ENCODE assay signal across 8 cellular contexts in the genomic region with DNA sequence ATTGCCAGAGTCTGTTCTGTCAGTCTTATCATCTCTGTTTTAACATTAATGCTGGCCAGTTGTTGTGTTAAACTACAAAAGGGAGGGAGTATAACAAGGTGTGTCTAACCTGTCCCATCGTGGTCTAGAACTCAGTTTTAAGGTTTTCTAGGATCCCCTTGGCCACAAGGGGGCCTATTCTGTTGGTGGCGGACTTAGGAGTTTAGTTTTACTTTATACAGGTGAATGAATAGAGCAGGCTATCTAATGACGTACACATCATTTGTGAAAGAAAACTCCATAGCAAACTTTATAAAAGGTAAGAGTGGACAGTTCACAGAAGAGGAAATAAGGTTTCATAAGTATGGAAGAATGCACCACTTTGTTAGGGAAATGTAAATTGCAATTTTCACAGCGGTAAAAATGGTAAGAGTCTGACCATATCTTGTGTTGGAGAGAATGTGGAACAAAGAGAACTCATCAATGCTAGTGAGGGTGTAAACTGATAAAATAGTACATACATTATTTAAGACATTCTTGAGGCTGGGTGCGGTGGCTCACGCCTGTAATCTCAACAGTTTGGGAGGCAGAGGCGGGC. TPM values are rescaled to one million over a fixed set of nuclear protein-coding genes. Genes with fewer than 3 reads are reported as not detected.
DNase-seq lines count a peak whose midpoint lies in the region; ATAC-seq, FAIRE-seq and TF ChIP-seq lines count a peak whose summit lies in the region.

No MANE protein-coding gene starts in this region.

- peaks cover 5% of the 10 kb centered on the region for H3K4me1 ChIP-seq in astrocyte (ENCODE audit: insufficient read depth, low read length)
- peaks cover 0 to 24% (median 10%) of the 10 kb centered on the region in 3 donors for H3K4me1 ChIP-seq in gastroesophageal sphincter

- in situ Hi-C loops in ACHN (cut with HindIII; ENCODE audit: low pct_ligation_motif_present, low pct_unique_long_range_greater_than_20kb, low sequenced_read_pairs) = no loop called here

- no peak for TF ChIP-seq POLR2A in gastroesophageal sphincter (IDR thresholded peaks at IDR 0.05)

- no peak overlapping the region for H3K4me2 ChIP-seq in astrocyte (ENCODE audit: low read length)

- no peak for FAIRE-seq in astrocyte (lab: Jason Lieb, UNC)

- no peak for TF ChIP-seq EP300 in gastroesophageal sphincter (IDR thresholded peaks at IDR 0.05)

- peaks cover 25% of the 10 kb centered on the region for H3K79me2 ChIP-seq in astrocyte (ENCODE audit: insufficient read depth, low read length)

- H3K27me3 Mint-ChIP-seq in astrocyte (ENCODE audit: low read depth, unreplicated experiment) = no peaks in the 10 kb centered on the region
- H3K27me3 Mint-ChIP-seq in mesothelial cell of epicardium (ENCODE audit: low read depth) = no peaks in the 10 kb centered on the region

- H3K9me3 ChIP-seq in astrocyte (ENCODE audit: insufficient read depth, low read depth, low read length) (no peaks in the 10 kb centered on the region), gastroesophageal sphincter (no peaks in the 10 kb centered on the region)

- H3K36me3 Mint-ChIP-seq in astrocyte (ENCODE audit: low read depth, unreplicated experiment) = peaks cover 2% of the 10 kb centered on the region
- peaks cover 3% of the 10 kb centered on the region for H3K36me3 Mint-ChIP-seq in mesothelial cell of epicardium

- ATAC-seq in HG02610 (IDR thresholded peaks at IDR 0.05; ENCODE audit: unreplicated experiment) (no peak), gastroesophageal sphincter (no peak)

- no peak overlapping the region for H3K9ac ChIP-seq in astrocyte (ENCODE audit: low read length)

- no peaks in the 10 kb centered on the region for H4K20me1 ChIP-seq in astrocyte (ENCODE audit: insufficient read depth, low read length)

- H3K27me3 ChIP-seq in astrocyte (ENCODE audit: insufficient read depth, low read length) (no peaks in the 10 kb centered on the region), gastroesophageal sphincter (no peaks in the 10 kb centered on the region)

- DNase-seq in ACHN (peak; percentile 37), GM12865 (ENCODE audit: low read depth) (peak; percentile 59), RKO (ENCODE audit: low spot score) (peak; percentile 42), astrocyte (ENCODE audit: low read depth) (no peak), mesothelial cell of epicardium (ENCODE audit: low spot score in 2 of 2, unreplicated experiment in 2 of 2) (no peak), cortex of kidney (lab: John Stamatoyannopoulos, UW) (no peak)

- H3K27ac Mint-ChIP-seq in astrocyte (ENCODE audit: unreplicated experiment) = no peak overlapping the region
- no peak overlapping the region for H3K27ac Mint-ChIP-seq in mesothelial cell of epicardium

- peak overlapping the region; percentile 40 for H3K4me3 Mint-ChIP-seq in astrocyte (ENCODE audit: unreplicated experiment)
- H3K4me3 Mint-ChIP-seq in mesothelial cell of epicardium = peak overlapping the region; percentile 18

- TF ChIP-seq CTCF in GM12865 (IDR thresholded peaks at IDR 0.05; ENCODE audit: insufficient read depth, low read depth, low read length, missing control alignments) = peak; percentile 59
- TF ChIP-seq CTCF in astrocyte (IDR thresholded peaks at IDR 0.05; ENCODE audit: insufficient read depth, low read depth, low read length) = peak; percentile 50
- no peak for TF ChIP-seq CTCF in mesothelial cell of epicardium (IDR thresholded peaks at IDR 0.05; ENCODE audit: unreplicated experiment)
- TF ChIP-seq CTCF in gastroesophageal sphincter (IDR thresholded peaks at IDR 0.05) = peak in 1 of 4 experiments; percentile 41

- H3K4me3 ChIP-seq in GM12865 (ENCODE audit: low read depth, low read length) (no peak overlapping the region), astrocyte (ENCODE audit: insufficient read depth, low read depth, low read length) (no peak overlapping the region), gastroesophageal sphincter (no peak overlapping the region)

- H3K4me1 Mint-ChIP-seq in astrocyte (ENCODE audit: low read depth, unreplicated experiment) (no peaks in the 10 kb centered on the region), mesothelial cell of epicardium (peaks cover 17% of the 10 kb centered on the region)

- H2AFZ ChIP-seq in astrocyte (ENCODE audit: low read depth, low read length) = no peak overlapping the region

- H3K9me3 Mint-ChIP-seq in astrocyte (ENCODE audit: unreplicated experiment) = no peaks in the 10 kb centered on the region
- H3K9me3 Mint-ChIP-seq in mesothelial cell of epicardium = no peaks in the 10 kb centered on the region

- H3K36me3 ChIP-seq in astrocyte (ENCODE audit: insufficient read depth, low read length) (no peaks in the 10 kb centered on the region), gastroesophageal sphincter (peaks cover 0 to 10% of the 10 kb centered on the region in 2 donors)

- H3K27ac ChIP-seq in astrocyte (ENCODE audit: low read depth, low read length) (no peak overlapping the region), gastroesophageal sphincter (no peak overlapping the region)

- WGBS in gastroesophageal sphincter (ENCODE audit: low coverage in 1 of 2), 2 donors = 63 to 91% methylated on average over 6 to 7 of the region's 7 CpGs

RNA-seq across cellular contexts. Expression of a gene that starts 2.5 kb away (rescaled TPM):
- total RNA-seq in astrocyte = 25.4 and 26.4 TPM in 2 replicates
- total RNA-seq in mesothelial cell of epicardium = 26.1 to 28.0 TPM (median 27.4 TPM) in 3 replicates
- total RNA-seq in gastroesophageal sphincter = 10 to 100 TPM; 28.6 to 32.4 (median 29.7) TPM

RNA-seq across cellular contexts. Expression of a gene that starts 14.0 kb away (rescaled TPM):
- total RNA-seq in astrocyte (34.0 and 34.7 TPM in 2 replicates), mesothelial cell of epicardium (23.5 to 28.7 TPM (median 26.0 TPM) in 3 replicates), gastroesophageal sphincter (10 to 100 TPM; 16.8 to 31.8 (median 24.7) TPM)

RNA-seq across cellular contexts. Expression of a gene that starts 42.3 kb away (rescaled TPM):
- 0.72 and 0.79 TPM in 2 replicates for total RNA-seq in astrocyte
- 0.47 to 0.62 TPM (median 0.59 TPM) in 3 replicates for total RNA-seq in mesothelial cell of epicardium
- under 1 TPM in 3 of 4 donors, not detected in 1; 0.15 to 0.81 (median 0.23) TPM for total RNA-seq in gastroesophageal sphincter

RNA-seq across cellular contexts. Expression of a gene that starts 56.6 kb away (rescaled TPM):
- 0.38 and 0.45 TPM in 2 replicates for total RNA-seq in astrocyte
- total RNA-seq in mesothelial cell of epicardium = not detected in 3 replicates
- not detected for total RNA-seq in gastroesophageal sphincter

Comparison
In these comparisons a context has a peak if more than half of its experiments do, and no peak if none do; other contexts are left out.
1. DNase-seq: peak in ACHN (single experiment), GM12865 (single experiment) and RKO (single experiment); none in astrocyte (single experiment), mesothelial cell of epicardium (0 of 2) and cortex of kidney (single experiment).